11 cellular contexts compared by ENCODE assay signal in the genomic region with DNA sequence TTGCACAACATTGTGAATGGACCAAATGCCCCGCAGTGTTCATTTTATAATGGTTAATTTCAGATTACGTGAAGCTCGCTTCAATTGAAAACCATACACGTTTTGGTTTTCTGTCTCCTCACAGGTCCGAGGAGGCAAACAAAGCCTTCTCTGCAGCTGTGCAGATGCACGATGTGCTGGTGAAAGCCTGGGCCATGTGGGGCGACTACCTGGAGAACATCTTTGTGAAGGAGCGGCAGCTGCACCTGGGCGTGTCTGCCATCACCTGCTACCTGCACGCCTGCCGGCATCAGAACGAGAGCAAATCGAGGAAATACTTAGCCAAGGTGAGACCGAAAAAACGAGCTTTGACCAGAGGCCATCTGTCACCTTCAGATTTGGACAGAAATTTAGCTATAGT.
"Had no signal": no experiment of that assay in that cellular context is flagged by ENCODE, and none has a peak within 500 bp of the region (broad histone marks: within the 10 kb centered on the region; RNA-seq: fewer than 3 reads in every experiment).

No MANE protein-coding gene starts in this region.

- H3K9me3 ChIP-seq: ascending aorta, breast epithelium, gastroesophageal sphincter had no signal

- DNase-seq: activated CD4-positive, alpha-beta T cell treated with anti-CD3 and anti-CD28 coated beads, Interleukin-2, amount 50 U/mL, for 48 hours; activated CD4-positive, CD25-positive, alpha-beta regulatory T cell treated with anti-CD3 and anti-CD28 coated beads, Interleukin-2, amount 50 U/mL, for 72 hours; activated T-cell treated with anti-CD3 and anti-CD28 coated beads, Interleukin-2, amount 50 U/mL, for 48 hours; islet precursor cell; stimulated activated CD4-positive, alpha-beta T cell treated with anti-CD3 and anti-CD28 coated beads, Interleukin-2, amount 100 ng/mL, for 48 hours; stimulated activated naive B cell treated with anti-CD40 and anti-IgM and Interleukin-4, amounts not matched to agents 10 μg/mL and 1 μg/mL and 100 μg/mL, for 72 hours; T-helper 9 cell had no signal

- H3K4me3 Mint-ChIP-seq: stimulated activated naive B cell treated with anti-CD40 and anti-IgM and Interleukin-4, amounts not matched to agents 10 μg/mL and 1 μg/mL and 100 μg/mL, for 72 hours had no signal

- H3K27me3 ChIP-seq: ascending aorta, breast epithelium, gastroesophageal sphincter had no signal

- H3K4me1 Mint-ChIP-seq: stimulated activated naive B cell treated with anti-CD40 and anti-IgM and Interleukin-4, amounts not matched to agents 10 μg/mL and 1 μg/mL and 100 μg/mL, for 72 hours had no signal

- H3K4me3 ChIP-seq: ascending aorta, breast epithelium, gastroesophageal sphincter had no signal

- H3K27me3 Mint-ChIP-seq: stimulated activated naive B cell treated with anti-CD40 and anti-IgM and Interleukin-4, amounts not matched to agents 10 μg/mL and 1 μg/mL and 100 μg/mL, for 72 hours had no signal

- H3K27ac ChIP-seq: ascending aorta, breast epithelium, gastroesophageal sphincter, parathyroid adenoma had no signal

- H3K4me1 ChIP-seq: ascending aorta, breast epithelium, gastroesophageal sphincter, parathyroid adenoma had no signal

- H3K27ac Mint-ChIP-seq: stimulated activated naive B cell treated with anti-CD40 and anti-IgM and Interleukin-4, amounts not matched to agents 10 μg/mL and 1 μg/mL and 100 μg/mL, for 72 hours had no signal

- ATAC-seq: gastroesophageal sphincter; stimulated activated naive B cell treated with anti-CD40 and anti-IgM and Interleukin-4, amounts not matched to agents 10 μg/mL and 1 μg/mL and 100 μg/mL, for 72 hours had no signal

- H2AFZ ChIP-seq: parathyroid adenoma had no signal
